9 cellular contexts compared by ENCODE assay signal in the genomic region with DNA sequence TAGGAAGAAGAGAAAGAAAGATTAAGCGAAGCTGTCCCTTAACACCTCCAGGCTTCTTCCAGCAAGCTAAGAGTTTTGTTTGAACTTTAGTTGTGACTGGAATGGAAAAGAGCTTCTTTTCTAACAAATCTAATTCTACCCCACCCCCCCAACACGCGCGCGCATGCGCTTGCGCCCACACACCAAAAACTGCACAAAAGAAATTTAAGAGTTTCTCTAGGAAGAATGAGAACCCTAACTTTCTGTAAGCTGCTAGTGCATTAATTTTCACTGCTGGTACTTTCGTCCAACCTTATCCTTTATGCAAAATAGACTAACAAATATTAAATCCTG. TPM values are rescaled to one million over a fixed set of nuclear protein-coding genes. Genes with fewer than 3 reads are reported as not detected.
DNase-seq lines count a peak whose midpoint lies in the region; ATAC-seq and TF ChIP-seq lines count a peak whose summit lies in the region.
"Had no signal": no experiment of that assay in that cellular context is flagged by ENCODE, and none has a peak within 500 bp of the region (broad histone marks: within the 10 kb centered on the region; RNA-seq: fewer than 3 reads in every experiment).

No MANE protein-coding gene starts in this region.

- intact Hi-C loops in activated CD4-positive, alpha-beta memory T cell treated with anti-CD3 and anti-CD28 coated beads for 36 hours (cut with micrococcal nuclease) = loop anchor here (10.0 kb wide), 1 partner anchor 261 kb away; a partner anchor contains a TSS
- intact Hi-C loops in mammary epithelial cell (cut with micrococcal nuclease) (loop anchor here (1.0 to 5.0 kb wide), 4 partner anchors 86 to 257 kb away; a partner anchor contains a TSS), lower leg skin (cut with DNase I; ENCODE audit: low total_unique reads) (no loop called here), thyroid gland (cut with DNase I) (no loop called here)

- peak overlapping the region; percentile 66 for H3K9ac ChIP-seq in mammary epithelial cell (ENCODE audit: insufficient read depth, low read length)
- H3K9ac ChIP-seq in Karpas-422 (ENCODE audit: low read length) = no peak overlapping the region

- H3K79me2 ChIP-seq in mammary epithelial cell (ENCODE audit: insufficient read depth, low read length) = no peaks in the 10 kb centered on the region
- H3K79me2 ChIP-seq in Karpas-422 (ENCODE audit: low read length) = no peaks in the 10 kb centered on the region

- ATAC-seq in GM19455 (IDR thresholded peaks at IDR 0.05; ENCODE audit: unreplicated experiment) = no peak

- no peaks in the 10 kb centered on the region for H3K36me3 Mint-ChIP-seq in activated CD4-positive, alpha-beta memory T cell treated with anti-CD3 and anti-CD28 coated beads for 36 hours
- H3K36me3 Mint-ChIP-seq in activated CD4-positive, alpha-beta memory T cell treated with anti-CD3 and anti-CD28 coated beads, Interleukin-2, amount 10 ng/mL, durations not matched to agents 7 days and 5 days (ENCODE audit: low read depth) = no peaks in the 10 kb centered on the region

- H3K4me1 Mint-ChIP-seq in activated CD4-positive, alpha-beta memory T cell treated with anti-CD3 and anti-CD28 coated beads for 36 hours (ENCODE audit: low read depth) = peaks cover 8% of the 10 kb centered on the region
- peaks cover 6% of the 10 kb centered on the region for H3K4me1 Mint-ChIP-seq in activated CD4-positive, alpha-beta memory T cell treated with anti-CD3 and anti-CD28 coated beads, Interleukin-2, amount 10 ng/mL, durations not matched to agents 7 days and 5 days

- H3K9me3 Mint-ChIP-seq in activated CD4-positive, alpha-beta memory T cell treated with anti-CD3 and anti-CD28 coated beads for 36 hours = peaks cover 1% of the 10 kb centered on the region
- no peaks in the 10 kb centered on the region for H3K9me3 Mint-ChIP-seq in activated CD4-positive, alpha-beta memory T cell treated with anti-CD3 and anti-CD28 coated beads, Interleukin-2, amount 10 ng/mL, durations not matched to agents 7 days and 5 days

- H3K27ac ChIP-seq in mammary epithelial cell (ENCODE audit: insufficient read depth, low read depth, low read length) (peak overlapping the region; percentile 47), thyroid gland (peak overlapping the region in 1 of 3 donors; percentile 43), Karpas-422 (ENCODE audit: low read length) (no peak overlapping the region)

- H3K36me3 ChIP-seq in mammary epithelial cell (ENCODE audit: insufficient read depth, low read length) (no peaks in the 10 kb centered on the region), thyroid gland (no peaks in the 10 kb centered on the region), Karpas-422 (ENCODE audit: insufficient read depth, low read length) (no peaks in the 10 kb centered on the region)

- H3K4me1 ChIP-seq in mammary epithelial cell (ENCODE audit: insufficient read depth, low read length) = no peaks in the 10 kb centered on the region
- no peaks in the 10 kb centered on the region for H3K4me1 ChIP-seq in thyroid gland
- peaks cover 8% of the 10 kb centered on the region for H3K4me1 ChIP-seq in Karpas-422 (ENCODE audit: low read length)

- in situ Hi-C loops in mammary epithelial cell (cut with MboI; ENCODE audit: low sequenced_read_pairs in 2 of 2) = no loop called here

- H3K27ac Mint-ChIP-seq in activated CD4-positive, alpha-beta memory T cell treated with anti-CD3 and anti-CD28 coated beads for 36 hours = no peak overlapping the region
- no peak overlapping the region for H3K27ac Mint-ChIP-seq in activated CD4-positive, alpha-beta memory T cell treated with anti-CD3 and anti-CD28 coated beads, Interleukin-2, amount 10 ng/mL, durations not matched to agents 7 days and 5 days

- TF ChIP-seq POLR2A in lower leg skin (IDR thresholded peaks at IDR 0.05) = no peak
- TF ChIP-seq POLR2A in thyroid gland (IDR thresholded peaks at IDR 0.05) = no peak

- H3K4me3 ChIP-seq in mammary epithelial cell (replicated peaks in 1 of 3; ENCODE audit: insufficient read depth in 1 of 3, low read depth in 2 of 3, low read length in 3 of 3) (peak overlapping the region; percentile 82 to 91 (median 85)), lower leg skin (ENCODE audit: low read depth, poor library complexity, severe bottlenecking) (peak overlapping the region; percentile 30), thyroid gland (replicated peaks in 1 of 3) (peak overlapping the region; percentile 21 to 75 (median 41)), Karpas-422 (ENCODE audit: low read length) (no peak overlapping the region)

- no peaks in the 10 kb centered on the region for H3K9me3 ChIP-seq in mammary epithelial cell (replicated peaks; ENCODE audit: insufficient read depth, low read length)
- no peaks in the 10 kb centered on the region for H3K9me3 ChIP-seq in thyroid gland
- H3K9me3 ChIP-seq in Karpas-422 (ENCODE audit: low read length) = no peaks in the 10 kb centered on the region

- peaks cover 43% of the 10 kb centered on the region for H3K27me3 Mint-ChIP-seq in activated CD4-positive, alpha-beta memory T cell treated with anti-CD3 and anti-CD28 coated beads for 36 hours
- H3K27me3 Mint-ChIP-seq in activated CD4-positive, alpha-beta memory T cell treated with anti-CD3 and anti-CD28 coated beads, Interleukin-2, amount 10 ng/mL, durations not matched to agents 7 days and 5 days = peaks cover 39% of the 10 kb centered on the region

- POLR2A ChIA-PET in activated CD4-positive, alpha-beta memory T cell treated with anti-CD3 and anti-CD28 coated beads for 36 hours (lab: Charles Lee) = no interaction called here
- POLR2A ChIA-PET in activated CD4-positive, alpha-beta memory T cell treated with anti-CD3 and anti-CD28 coated beads, Interleukin-2, amount 10 ng/mL, durations not matched to agents 7 days and 5 days (lab: Charles Lee) = no interaction called here

- H2AFZ ChIP-seq in mammary epithelial cell (ENCODE audit: low read depth, low read length) = peak overlapping the region; percentile 100
- H2AFZ ChIP-seq in Karpas-422 (ENCODE audit: low read length) = no peak overlapping the region

- H3K9me2 ChIP-seq in Karpas-422 (replicated peaks; ENCODE audit: insufficient read depth, low read length) = no peaks in the 10 kb centered on the region

- BruUV-seq in mammary epithelial cell (replicated peaks; lab: Mats Ljungman, UMichigan) = TSS peak; percentile 46

- H4K20me1 ChIP-seq in mammary epithelial cell (ENCODE audit: insufficient read depth, low read length) (no peaks in the 10 kb centered on the region), Karpas-422 (ENCODE audit: insufficient read depth, low read depth, low read length) (no peaks in the 10 kb centered on the region)

- H3K4me2 ChIP-seq in mammary epithelial cell (ENCODE audit: insufficient read depth, low read depth, low read length) = peak overlapping the region; percentile 80
- H3K4me2 ChIP-seq in Karpas-422 (ENCODE audit: low read depth, low read length, poor library complexity, severe bottlenecking) = no peak overlapping the region

- dilution Hi-C loops in mammary epithelial cell (cut with HindIII; ENCODE audit: low sequenced_read_pairs) = no loop called here

- H3K27me3 ChIP-seq in mammary epithelial cell (ENCODE audit: insufficient read depth, low read length) (no peaks in the 10 kb centered on the region), thyroid gland (no peaks in the 10 kb centered on the region), Karpas-422 (ENCODE audit: low read length) (no peaks in the 10 kb centered on the region)

- CTCF ChIA-PET in activated CD4-positive, alpha-beta memory T cell treated with anti-CD3 and anti-CD28 coated beads for 36 hours (lab: Charles Lee) = interaction anchor here (1.1 to 1.3 kb wide), 2 partner anchors 9 to 37 kb away, joined by 3 read pairs; a partner anchor contains a TSS
- CTCF ChIA-PET in activated CD4-positive, alpha-beta memory T cell treated with anti-CD3 and anti-CD28 coated beads, Interleukin-2, amount 10 ng/mL, durations not matched to agents 7 days and 5 days (lab: Charles Lee) = no interaction called here
- CTCF ChIA-PET in mammary epithelial cell (lab: Charles Lee; ENCODE audit: low non-redundant PET) = interaction anchor here (0.7 to 1.0 kb wide), 2 partner anchors 9 to 65 kb away, joined by 3 read pairs; a partner anchor contains a TSS

- H3K4me3 Mint-ChIP-seq in activated CD4-positive, alpha-beta memory T cell treated with anti-CD3 and anti-CD28 coated beads for 36 hours = peak overlapping the region; percentile 12
- no peak overlapping the region for H3K4me3 Mint-ChIP-seq in activated CD4-positive, alpha-beta memory T cell treated with anti-CD3 and anti-CD28 coated beads, Interleukin-2, amount 10 ng/mL, durations not matched to agents 7 days and 5 days

- TF ChIP-seq CTCF in mammary epithelial cell (conservative IDR thresholded peaks at IDR 0.05 in 1 of 2, IDR thresholded peaks at IDR 0.05 in 1 of 2; ENCODE audit: extremely low read depth in 1 of 2, insufficient read depth in 1 of 2, low read depth in 1 of 2, low read length in 2 of 2) = no peak
- TF ChIP-seq CTCF in lower leg skin (IDR thresholded peaks at IDR 0.05) = no peak
- TF ChIP-seq CTCF in thyroid gland (IDR thresholded peaks at IDR 0.05) = no peak
- no peak for TF ChIP-seq CTCF in GM10266 (IDR thresholded peaks at IDR 0.05; ENCODE audit: control insufficient read depth, insufficient read depth, low read depth, missing control alignments)

- no peak for DNase-seq in activated CD4-positive, alpha-beta memory T cell treated with anti-CD3 and anti-CD28 coated beads for 36 hours
- DNase-seq in activated CD4-positive, alpha-beta memory T cell treated with anti-CD3 and anti-CD28 coated beads, Interleukin-2, amount 10 ng/mL, durations not matched to agents 7 days and 5 days = no peak
- DNase-seq in mammary epithelial cell (peak; percentile 45), lower leg skin (ENCODE audit: low spot score in 2 of 2) (no peak), thyroid gland (peak; percentile 60 to 64), GM10266 (ENCODE audit: extremely low spot score) (no peak), Karpas-422 (no peak)
- DNase-seq: DND-41 had no signal

- WGBS in mammary epithelial cell (ENCODE audit: low coverage, missing lambda C conversion rate) = 5% methylated on average over 7 of the region's 8 CpGs
- 15 to 21% methylated on average over 8 of the region's 8 CpGs for WGBS in lower leg skin, 2 donors
- WGBS in thyroid gland, 2 donors = 9 to 15% methylated on average over 8 of the region's 8 CpGs

RNA-seq across cellular contexts. Expression of a gene that starts 9.0 kb away (rescaled TPM):
- total RNA-seq in activated CD4-positive, alpha-beta memory T cell treated with anti-CD3 and anti-CD28 coated beads for 36 hours = under 1 TPM; 0.19 to 0.48 TPM
- total RNA-seq in activated CD4-positive, alpha-beta memory T cell treated with anti-CD3 and anti-CD28 coated beads, Interleukin-2, amount 10 ng/mL, durations not matched to agents 7 days and 5 days = not detected
- total RNA-seq in mammary epithelial cell (10 to 100 TPM in 1 of 2 donors, 1 to 10 TPM in 1; 6.3 to 25.5 TPM), lower leg skin (1 to 10 TPM; 4.1 to 8.1 (median 5.1) TPM), thyroid gland (10 to 100 TPM; 11.4 to 23.0 (median 12.8) TPM)
- 1.8 TPM for polyA plus RNA-seq in mammary epithelial cell
- polyA minus RNA-seq in mammary epithelial cell = 9.0 TPM
- total RNA-seq in Karpas-422 (2014; rRNA removed; shearing (Covaris generic); ENCODE audit: low replicate concordance) = under 0.01 TPM in 1 of 2 replicates, not detected in the other

Comparison
In these comparisons a context has a peak if more than half of its experiments do, and no peak if none do; other contexts are left out.
1. DNase-seq: peak in mammary epithelial cell (single experiment) and thyroid gland (2 of 2); none in activated CD4-positive, alpha-beta memory T cell treated with anti-CD3 and anti-CD28 coated beads for 36 hours (single experiment), activated CD4-positive, alpha-beta memory T cell treated with anti-CD3 and anti-CD28 coated beads, Interleukin-2, amount 10 ng/mL, durations not matched to agents 7 days and 5 days (single experiment), lower leg skin (0 of 2), GM10266 (single experiment) and Karpas-422 (single experiment).
2. intact Hi-C loops: an anchor here in activated CD4-positive, alpha-beta memory T cell treated with anti-CD3 and anti-CD28 coated beads for 36 hours (10.0 kb wide) and mammary epithelial cell (1.0 to 5.0 kb wide); none called in lower leg skin and thyroid gland.